Comparison of ENCODE assay signal across 8 cellular contexts in the genomic region with DNA sequence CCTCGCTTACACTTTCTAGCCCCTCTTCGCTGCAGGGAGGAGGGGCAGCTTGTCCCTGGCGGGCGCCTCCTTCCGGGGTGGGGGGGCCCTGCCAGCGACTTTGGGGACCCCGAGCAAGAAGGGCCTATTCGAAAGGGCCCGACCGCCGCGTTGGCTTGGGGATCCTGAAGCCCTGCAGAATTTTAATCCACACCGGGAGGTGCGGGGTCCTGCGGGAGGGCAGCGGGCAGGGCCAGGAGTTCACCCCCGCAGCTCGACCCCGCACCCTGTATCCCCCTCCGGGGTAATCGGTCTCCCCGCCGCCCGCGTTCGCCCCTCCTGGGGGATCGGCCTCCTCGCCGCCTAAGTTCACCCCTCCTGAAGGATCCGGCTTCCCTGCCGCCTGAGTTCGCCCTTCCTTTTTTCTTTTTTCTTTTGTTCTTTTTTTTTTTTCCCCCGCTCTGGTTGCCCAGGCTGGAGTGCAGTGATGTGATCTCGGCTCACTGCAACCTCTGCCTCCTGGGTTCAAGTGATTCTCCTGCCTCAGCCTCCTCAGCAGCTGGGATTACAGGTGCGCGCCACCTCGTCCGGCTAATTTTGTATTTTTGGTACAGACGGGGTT.
DNase-seq lines count a peak whose midpoint lies in the region; TF ChIP-seq lines count a peak whose summit lies in the region.

No MANE protein-coding gene starts in this region.

- H3K9me2 ChIP-seq in Loucy (replicated peaks; ENCODE audit: low read depth, low read length): no peaks in the 10 kb centered on the region

- H3K9me3 Mint-ChIP-seq in nephron: no peaks in the 10 kb centered on the region

- H3K4me1 ChIP-seq in BLaER1: peaks cover 66% of the 10 kb centered on the region
- H3K4me1 ChIP-seq in Loucy (ENCODE audit: insufficient read depth, low read length, poor library complexity, severe bottlenecking): peaks cover 29% of the 10 kb centered on the region

- H3K4me2 ChIP-seq in BLaER1 (peak overlapping the region; percentile 88), Loucy (ENCODE audit: low read depth, low read length, poor library complexity, severe bottlenecking) (peak overlapping the region; percentile 73)

- peak overlapping the region; percentile 82 for H3K9ac ChIP-seq in BLaER1
- H3K9ac ChIP-seq in Loucy (ENCODE audit: low read depth, low read length, poor library complexity, severe bottlenecking): peak overlapping the region; percentile 92

- H3K36me3 ChIP-seq in BLaER1 (peaks cover 11% of the 10 kb centered on the region), Loucy (ENCODE audit: insufficient read depth, low read length) (peaks cover 9% of the 10 kb centered on the region; the same call in 1 of the 2 replicates)

- peak overlapping the region in 2 of 3 experiments; percentile 81 to 92 for H3K27ac Mint-ChIP-seq in nephron

- H3F3A ChIP-seq in Loucy (ENCODE audit: low read depth): no peaks in the 10 kb centered on the region

- H3K4me1 Mint-ChIP-seq in nephron: peaks cover 19% of the 10 kb centered on the region

- peak overlapping the region; percentile 91 to 94 (median 94) for H3K4me3 Mint-ChIP-seq in nephron

- H3K9me3 ChIP-seq in BLaER1: no peaks in the 10 kb centered on the region
- no peaks in the 10 kb centered on the region for H3K9me3 ChIP-seq in Loucy (ENCODE audit: insufficient read depth, low read depth, low read length)

- 0 out of 2 replicates have a peak overlapping the region, but pooled peaks have one; percentile 75 for H2AFZ ChIP-seq in Loucy (ENCODE audit: low read length)

- no peaks in the 10 kb centered on the region for H3K27me3 Mint-ChIP-seq in nephron (ENCODE audit: low read depth)

- H3K27ac ChIP-seq in BLaER1 (peak overlapping the region; percentile 89), coronary artery (peak overlapping the region; percentile 92 to 97)

- DNase-seq in coronary artery (ENCODE audit: low spot score) (no peak), NCI-H1105 treated with DMSO at 0.1 percent for 48 hours (lab: John Stamatoyannopoulos, UW) (no peak), DMS153 (lab: John Stamatoyannopoulos, UW) (no peak), NCI-H1092 (lab: John Stamatoyannopoulos, UW) (no peak)
- no peak for DNase-seq in stimulated activated CD4-positive, alpha-beta T cell treated with anti-CD3 and anti-CD28 coated beads, Interleukin-12 subunit alpha, Interleukin-12 subunit beta, amount 100 ng/mL, for 4 hours

- TF ChIP-seq CTCF in Loucy (conservative IDR thresholded peaks at IDR 0.05; ENCODE audit: low read length): no peak
- TF ChIP-seq CTCF in coronary artery (IDR thresholded peaks at IDR 0.05): no peak
- no peak for TF ChIP-seq CTCF in nephron (IDR thresholded peaks at IDR 0.05; ENCODE audit: unreplicated experiment in 3 of 3)

- H3K27me3 ChIP-seq in BLaER1 (no peaks in the 10 kb centered on the region), Loucy (ENCODE audit: insufficient read depth, low read length, poor library complexity, severe bottlenecking) (no peaks in the 10 kb centered on the region)

- H3K4me3 ChIP-seq in BLaER1: peak overlapping the region; percentile 79
- peak overlapping the region; percentile 85 for H3K4me3 ChIP-seq in Loucy (ENCODE audit: low read length, poor library complexity, severe bottlenecking)
- peak overlapping the region; percentile 87 for H3K4me3 ChIP-seq in coronary artery

- H4K20me1 ChIP-seq in BLaER1 (peaks cover 54% of the 10 kb centered on the region), Loucy (ENCODE audit: insufficient read depth, low read length, poor library complexity, severe bottlenecking) (peaks cover 2% of the 10 kb centered on the region)

- peaks cover 4% of the 10 kb centered on the region for H3K36me3 Mint-ChIP-seq in nephron (ENCODE audit: low read depth)

- peaks cover 54% of the 10 kb centered on the region for H3K79me2 ChIP-seq in Loucy (ENCODE audit: insufficient read depth, low read length)
